ENCODE assay signal across 11 cellular contexts in the genomic region with DNA sequence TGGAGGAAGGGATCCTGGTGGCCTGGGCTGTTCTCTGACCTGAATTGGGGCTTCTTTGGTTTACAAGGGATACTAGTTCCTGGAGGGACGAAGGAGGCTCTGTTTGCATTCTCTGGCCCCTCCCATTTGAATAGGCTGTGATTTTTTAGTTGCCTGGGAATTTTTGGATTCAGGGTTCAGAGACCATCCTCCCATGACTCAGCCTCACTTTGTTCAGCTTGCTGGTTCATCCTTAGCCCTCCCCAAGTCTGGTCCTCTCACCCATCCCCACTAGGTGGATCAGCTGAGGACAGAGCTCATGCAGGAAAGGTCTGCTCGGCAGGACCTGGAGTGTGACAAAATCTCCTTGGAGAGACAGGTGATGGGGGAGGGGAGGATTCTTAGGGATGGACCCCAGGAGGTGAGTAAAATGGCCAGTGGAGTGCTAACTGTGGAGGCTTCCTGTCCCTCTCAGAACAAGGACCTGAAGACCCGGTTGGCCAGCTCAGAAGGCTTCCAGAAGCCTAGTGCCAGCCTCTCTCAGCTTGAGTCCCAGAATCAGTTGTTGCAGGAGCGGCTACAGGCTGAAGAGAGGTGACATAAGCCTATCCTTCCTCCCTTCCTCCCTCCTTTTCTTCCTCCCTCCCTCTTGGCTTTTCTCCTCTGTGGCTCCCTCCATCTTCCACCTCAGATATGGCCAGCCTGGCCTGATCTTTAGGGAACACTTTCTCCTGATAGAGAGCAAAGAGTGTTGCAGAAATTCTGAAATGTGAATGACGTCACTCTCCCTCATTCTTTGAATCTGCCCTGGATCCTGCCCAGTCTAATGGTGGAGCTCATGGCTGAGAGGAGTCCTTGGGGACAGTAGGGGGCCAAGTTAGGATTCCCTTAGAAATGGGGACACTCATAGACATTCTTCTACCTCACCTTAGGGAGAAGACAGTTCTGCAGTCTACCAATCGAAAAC. TPM values are rescaled to one million over a fixed set of nuclear protein-coding genes. Genes with fewer than 3 reads are reported as not detected.
DNase-seq lines count a peak whose midpoint lies in the region; ATAC-seq, FAIRE-seq and TF ChIP-seq lines count a peak whose summit lies in the region.
"Had no signal": no experiment of that assay in that cellular context is flagged by ENCODE, and none has a peak within 500 bp of the region (broad histone marks: within the 10 kb centered on the region; RNA-seq: fewer than 3 reads in every experiment).

No MANE protein-coding gene starts in this region.

- no peak overlapping the region for H3K23ac ChIP-seq in IMR-90 (ENCODE audit: low read depth, low read length)
- no peak overlapping the region for H3K23ac ChIP-seq in trophoblast cell (ENCODE audit: low read length)

- H3K4me2 ChIP-seq in IMR-90 (ENCODE audit: low read depth, low read length), result no peak overlapping the region
- no peak overlapping the region for H3K4me2 ChIP-seq in GM12878 (ENCODE audit: control insufficient read depth, insufficient read depth)
- H3K4me2 ChIP-seq in trophoblast cell (ENCODE audit: low read length), result no peak overlapping the region

- H3K9me3 ChIP-seq in IMR-90 (ENCODE audit: control insufficient read depth, insufficient read depth, low read length) (no peaks in the 10 kb centered on the region), GM12878 (replicated peaks; ENCODE audit: control insufficient read depth, insufficient read depth, low read length) (no peaks in the 10 kb centered on the region), trophoblast cell (ENCODE audit: insufficient read depth, low read depth, low read length) (no peaks in the 10 kb centered on the region)
- H3K9me3 ChIP-seq: SJCRH30 had no signal

- H3K27ac Mint-ChIP-seq in chondrocyte (ENCODE audit: unreplicated experiment), result no peak overlapping the region

- H2BK15ac ChIP-seq in IMR-90 (ENCODE audit: low read depth, low read length), result peak overlapping the region; percentile 47; the same call in 2 of the 3 replicates

- H3K4ac ChIP-seq in IMR-90 (ENCODE audit: low read depth, low read length) (peak overlapping the region; percentile 44), trophoblast cell (ENCODE audit: low read depth, low read length) (no peak overlapping the region)

- in situ Hi-C loops in IMR-90 (cut with MboI; ENCODE audit: low sequenced_read_pairs), result loop anchor here (10.0 kb wide), 1 partner anchor 199 kb away; no protein-coding TSS in a partner anchor
- in situ Hi-C loops in GM12878 (cut with MboI), result no loop called here

- H4K91ac ChIP-seq in IMR-90 (ENCODE audit: insufficient read depth, low read depth, low read length) (peak overlapping the region; percentile 68), trophoblast cell (ENCODE audit: low read depth, low read length) (no peak overlapping the region)

- no peaks in the 10 kb centered on the region for H3K9me3 Mint-ChIP-seq in chondrocyte (ENCODE audit: low read depth)
- H3K9me3 Mint-ChIP-seq: CD8-positive, alpha-beta memory T cell had no signal

- no peaks in the 10 kb centered on the region for H3K36me3 ChIP-seq in IMR-90 (ENCODE audit: control insufficient read depth, insufficient read depth, low read length)
- H3K36me3 ChIP-seq in GM12878 (ENCODE audit: control insufficient read depth in 2 of 2, insufficient read depth in 2 of 2, low read length in 1 of 2), result no peaks in the 10 kb centered on the region
- peaks cover 35 to 46% of the 10 kb centered on the region in 2 experiments for H3K36me3 ChIP-seq in trophoblast cell (ENCODE audit: control insufficient read depth in 1 of 2, insufficient read depth in 2 of 2, low read length in 2 of 2)
- H3K36me3 ChIP-seq: SJCRH30 had no signal

- H3K4me1 ChIP-seq in IMR-90 (ENCODE audit: control insufficient read depth, insufficient read depth, low read length) (peaks cover 22% of the 10 kb centered on the region), GM12878 (ENCODE audit: control insufficient read depth, insufficient read depth, low read length) (peaks cover 7% of the 10 kb centered on the region), trophoblast cell (ENCODE audit: control insufficient read depth in 1 of 2, insufficient read depth in 2 of 2, low read length in 2 of 2) (peaks cover 8 to 17% of the 10 kb centered on the region in 2 experiments)

- no peaks in the 10 kb centered on the region for H3K36me3 Mint-ChIP-seq in chondrocyte (ENCODE audit: low read depth)

- RAD21 ChIA-PET in GM12878 (lab: Charles Lee; ENCODE audit: unreplicated experiment), result interaction anchor here (1.4 kb wide), 1 partner anchor 91 kb away, joined by 7 read pairs; no protein-coding TSS in a partner anchor

- TF ChIP-seq POLR2A in IMR-90 (IDR thresholded peaks at IDR 0.05; ENCODE audit: low read depth, low read length), result no peak
- no peak for TF ChIP-seq POLR2A in GM12878 (IDR thresholded peaks at IDR 0.05; ENCODE audit: low read depth, low read length)

- H2BK20ac ChIP-seq in IMR-90 (ENCODE audit: low read depth, low read length), result peak overlapping the region; percentile 98

- no peaks in the 10 kb centered on the region for H3K27me3 Mint-ChIP-seq in chondrocyte (ENCODE audit: low read depth)
- H3K27me3 Mint-ChIP-seq: CD8-positive, alpha-beta memory T cell had no signal

- H3K9ac ChIP-seq in IMR-90 (ENCODE audit: low read depth, low read length) (no peak overlapping the region), GM12878 (ENCODE audit: control insufficient read depth, insufficient read depth, low read length) (no peak overlapping the region), trophoblast cell (ENCODE audit: low read length) (no peak overlapping the region)
- H3K9ac ChIP-seq: BLaER1 treated with 17β-estradiol and CSF1 and Interleukin-3, amounts not matched to agents 10 nM and 100 nM had no signal

- H3K4me1 Mint-ChIP-seq in chondrocyte (ENCODE audit: low read depth), result peaks cover 25% of the 10 kb centered on the region

- no peak overlapping the region for H2BK12ac ChIP-seq in trophoblast cell (ENCODE audit: low read length)

- H3K14ac ChIP-seq in IMR-90 (replicated peaks; ENCODE audit: low read depth, low read length) (peak overlapping the region; percentile 35; the same call in 1 of the 2 replicates), trophoblast cell (ENCODE audit: low read length) (no peak overlapping the region)

- H3K56ac ChIP-seq in IMR-90 (ENCODE audit: extremely low read depth, insufficient read depth, low read length), result no peak overlapping the region

- H4K20me1 ChIP-seq in IMR-90 (ENCODE audit: insufficient read depth, low read length) (peaks cover 4% of the 10 kb centered on the region; the same call in 1 of the 2 replicates), GM12878 (ENCODE audit: control insufficient read depth, insufficient read depth) (no peaks in the 10 kb centered on the region)

- no TSS peak for BruUV-seq in IMR-90 (replicated peaks; lab: Mats Ljungman, UMichigan)
- BruUV-seq in GM12878 (replicated peaks; lab: Mats Ljungman, UMichigan), result no TSS peak

- dilution Hi-C loops in IMR-90 (cut with HindIII; ENCODE audit: low sequenced_read_pairs, unreplicated experiment), result no loop called here

- H2AK5ac ChIP-seq in IMR-90 (ENCODE audit: low read depth, low read length) (peak overlapping the region; percentile 67), trophoblast cell (ENCODE audit: low read length) (peak overlapping the region; percentile 35)

- TF ChIP-seq RAD21 in IMR-90 (IDR thresholded peaks at IDR 0.05; ENCODE audit: low read length) (no peak), GM12878 (IDR thresholded peaks at IDR 0.05; ENCODE audit: insufficient read depth, low read depth, low read length) (no peak)

- H4K8ac ChIP-seq in IMR-90 (ENCODE audit: low read depth in 2 of 2, low read length in 2 of 2), result peak overlapping the region in 1 of 2 experiments; percentile 40; a peak in 2 of 4 replicates
- peak overlapping the region; percentile 13 for H4K8ac ChIP-seq in trophoblast cell (ENCODE audit: low read depth, low read length)

- H3K18ac ChIP-seq in IMR-90 (ENCODE audit: low read depth, low read length), result no peak overlapping the region
- H3K18ac ChIP-seq in trophoblast cell (ENCODE audit: low read length), result no peak overlapping the region

- no peaks in the 10 kb centered on the region for H3K79me2 ChIP-seq in GM12878 (ENCODE audit: control insufficient read depth, insufficient read depth, low read length)
- peaks cover 4% of the 10 kb centered on the region for H3K79me2 ChIP-seq in trophoblast cell (ENCODE audit: control insufficient read depth, insufficient read depth, low read length, poor library complexity)

- no peak overlapping the region for H3K4me3 Mint-ChIP-seq in chondrocyte (ENCODE audit: unreplicated experiment)

- no CpG with 5 or more reads among the region's 6 CpGs for WGBS in IMR-90 (ENCODE audit: extremely low coverage in 2 of 2, insufficient read length in 1 of 2), 2 experiments
- WGBS in GM12878 (ENCODE audit: insufficient coverage, insufficient replicate concordance, low lambda C conversion rate, missing lambda C conversion rate), result 70% methylated on average over 6 of the region's 6 CpGs
- no CpG with 5 or more reads among the region's 6 CpGs for WGBS in trophoblast cell (ENCODE audit: extremely low coverage, insufficient coverage, insufficient read length)

- ATAC-seq in IMR-90 (ENCODE audit: low read depth) (no peak), GM12878 (no peak)

- H3K79me1 ChIP-seq in IMR-90 (ENCODE audit: low read depth in 1 of 2, low read length in 2 of 2) (peaks cover 0 to 17% of the 10 kb centered on the region in 2 experiments; a peak in 2 of 4 replicates), trophoblast cell (ENCODE audit: low read length) (peaks cover 7% of the 10 kb centered on the region)

- POLR2A ChIA-PET in IMR-90 (lab: Charles Lee; ENCODE audit: unreplicated experiment) (no interaction called here), GM12878 (lab: Charles Lee) (no interaction called here)

- SMC1A ChIA-PET in GM12878 (lab: Charles Lee; ENCODE audit: uncharacterized antibody, unreplicated experiment), result interaction anchor here (0.6 to 1.4 kb wide), 3 partner anchors 91 to 301 kb away, joined by 3 to 5 read pairs (median 4); no protein-coding TSS in a partner anchor

- H3K9me1 ChIP-seq in IMR-90 (ENCODE audit: insufficient read depth, low read length), result peaks cover 22% of the 10 kb centered on the region

- H3K27ac ChIP-seq in IMR-90 (ENCODE audit: insufficient read depth, low read length), result no peak overlapping the region
- H3K27ac ChIP-seq in GM12878 (ENCODE audit: control insufficient read depth, insufficient read depth), result no peak overlapping the region
- no peak overlapping the region for H3K27ac ChIP-seq in trophoblast cell (ENCODE audit: low read depth, low read length)
- H3K27ac ChIP-seq: BLaER1 treated with 17β-estradiol and CSF1 and Interleukin-3, amounts not matched to agents 10 nM and 100 nM; SJCRH30 had no signal

- H2BK5ac ChIP-seq in IMR-90 (ENCODE audit: low read depth, low read length, poor library complexity, severe bottlenecking) (no peak overlapping the region), trophoblast cell (ENCODE audit: low read depth, low read length, poor library complexity) (no peak overlapping the region)

- intact Hi-C loops in IMR-90 (cut with micrococcal nuclease), result no loop called here
- intact Hi-C loops in GM12878 (cut with micrococcal nuclease; ENCODE audit: unreplicated experiment), result loop anchor here (2.0 kb wide), 2 partner anchors 199 to 301 kb away; no protein-coding TSS in a partner anchor

- H3K4me3 ChIP-seq in IMR-90 (ENCODE audit: insufficient read depth, low read depth, low read length), result no peak overlapping the region
- H3K4me3 ChIP-seq in GM12878, result no peak overlapping the region
- no peak overlapping the region for H3K4me3 ChIP-seq in trophoblast cell (ENCODE audit: low read depth, low read length)
- H3K4me3 ChIP-seq: BLaER1 treated with 17β-estradiol and CSF1 and Interleukin-3, amounts not matched to agents 10 nM and 100 nM; SJCRH30 had no signal

- peak; percentile 68 for DNase-seq in EH (ENCODE audit: low read depth)
- peak; percentile 50 for DNase-seq in IMR-90
- no peak for DNase-seq in GM12878 (ENCODE audit: low read depth, low spot score)
- DNase-seq in trophoblast cell, result no peak
- DNase-seq in stimulated activated CD4-positive, alpha-beta T cell treated with anti-CD3 and anti-CD28 coated beads, Interleukin-15, amount 100 ng/mL, for 24 hours, result no peak
- no peak for DNase-seq in chondrocyte (ENCODE audit: low spot score)
- no peak for DNase-seq in islet precursor cell
- DNase-seq: GF-D8 had no signal

- no peak; the same call in 1 of the 2 replicates for TF ChIP-seq CTCF in IMR-90 (conservative IDR thresholded peaks at IDR 0.05; ENCODE audit: low read depth, low read length)
- TF ChIP-seq CTCF in GM12878 (IDR thresholded peaks at IDR 0.05 in 2 of 3, conservative IDR thresholded peaks at IDR 0.05 in 1 of 3; ENCODE audit: control insufficient read depth in 2 of 3, extremely low read depth in 1 of 3, insufficient read depth in 1 of 3, low read depth in 3 of 3, low read length in 3 of 3), result no peak
- no peak for TF ChIP-seq CTCF in chondrocyte (IDR thresholded peaks at IDR 0.05)

- H2AK9ac ChIP-seq in IMR-90 (replicated peaks; ENCODE audit: low read depth, low read length, poor library complexity), result peak overlapping the region; percentile 47

- H2BK120ac ChIP-seq in IMR-90 (ENCODE audit: low read depth, low read length) (peak overlapping the region; percentile 82), trophoblast cell (ENCODE audit: insufficient read depth, low read length, poor library complexity) (no peak overlapping the region)

- peak overlapping the region; percentile 63 for H2AFZ ChIP-seq in IMR-90 (replicated peaks; ENCODE audit: low read length, poor library complexity)
- H2AFZ ChIP-seq in GM12878 (ENCODE audit: control insufficient read depth, low read depth, low read length), result no peak overlapping the region
- H2AFZ ChIP-seq in trophoblast cell (ENCODE audit: insufficient read depth, low read length, poor library complexity), result no peak overlapping the region

- CTCF ChIA-PET in IMR-90 (lab: Yijun Ruan, JAX) (interaction anchor here (0.6 to 1.1 kb wide), 2 partner anchors 95 to 133 kb away, joined by 3 read pairs; no protein-coding TSS in a partner anchor), GM12878 (lab: Yijun Ruan, JAX) (interaction anchor here (0.7 to 1.6 kb wide), 12 partner anchors 9 to 301 kb away, joined by 3 to 7 read pairs (median 3); no protein-coding TSS in a partner anchor)

- no peak for FAIRE-seq in GM12878 (lab: Jason Lieb, UNC)

- H4K12ac ChIP-seq in trophoblast cell (ENCODE audit: low read depth, low read length), result no peak overlapping the region

- H4K5ac ChIP-seq in IMR-90 (ENCODE audit: low read depth, low read length), result no peak overlapping the region

- H3K27me3 ChIP-seq in IMR-90 (ENCODE audit: control insufficient read depth, insufficient read depth, low read length), result no peaks in the 10 kb centered on the region
- H3K27me3 ChIP-seq in GM12878 (replicated peaks in 1 of 2; ENCODE audit: control insufficient read depth in 2 of 2, insufficient read depth in 2 of 2, low read length in 1 of 2), result no peaks in the 10 kb centered on the region; a peak in 1 of 4 replicates
- H3K27me3 ChIP-seq in trophoblast cell (ENCODE audit: insufficient read depth, low read length), result no peaks in the 10 kb centered on the region
- H3K27me3 ChIP-seq: SJCRH30 had no signal

- no peak for TF ChIP-seq EP300 in GM12878 (IDR thresholded peaks at IDR 0.05; ENCODE audit: borderline replicate concordance in 1 of 2, control insufficient read depth in 1 of 2, low read depth in 2 of 2, low read length in 2 of 2)

RNA-seq across cellular contexts. Expression of gene TUFT1, which starts 4.5 kb away (rescaled TPM):
- 30.3 and 33.3 TPM in 2 replicates for total RNA-seq in IMR-90 (2012; rRNA removed)
- 18.4 and 21.2 TPM in 2 replicates for polyA plus RNA-seq in IMR-90 (2012; rRNA removed)
- 9.3 and 11.8 TPM in 2 replicates for polyA plus RNA-seq in IMR-90 (2012; cell fraction: cytosol; rRNA removed)
- 21.8 and 50.3 TPM in 2 replicates for polyA plus RNA-seq in IMR-90 (2012; cell fraction: nucleus; rRNA removed; ENCODE audit: low replicate concordance)
- total RNA-seq in GM12878 (2013; cell fraction: nucleolus; rRNA removed), result not detected in 2 replicates
- total RNA-seq in GM12878 (2014; rRNA removed), result 2.7 and 4.3 TPM in 2 replicates
- 2.9 and 3.2 TPM in 2 replicates for total RNA-seq in GM12878 (2014; rRNA removed; fragmentation: Illumina TruSeq; extraction: Trizol)
- total RNA-seq in GM12878 (2021), result 2.6 and 4.1 TPM in 2 replicates
- polyA plus RNA-seq in GM12878 (2011; ENCODE audit: low read depth), result 0.83 TPM
- 0.08 TPM in 1 of 2 replicates, not detected in the other for polyA plus RNA-seq in GM12878 (2011; rRNA removed)
- 0.05 and 0.15 TPM in 2 replicates for polyA plus RNA-seq in GM12878 (2011; cell fraction: cytosol; rRNA removed)
- polyA plus RNA-seq in GM12878 (2011; cell fraction: nucleus; rRNA removed), result 0.10 TPM in 1 of 2 replicates, not detected in the other
- 1.6 and 1.9 TPM in 2 replicates for polyA plus RNA-seq in GM12878 (2012)
- polyA plus RNA-seq in GM12878 (2014; fragmentation: Illumina TruSeq; extraction: Trizol), result 3.6 and 4.0 TPM in 2 replicates
- 1 to 10 TPM; 3.7 to 4.3 TPM for polyA plus RNA-seq in GM12878 (2014; fragmentation: Nextera tagmentation; extraction: Ambion mirVana)
- 3.2 and 4.0 TPM in 2 replicates for polyA plus RNA-seq in GM12878 (2014; rRNA removed)
- 1 to 10 TPM; 2.2 to 2.8 TPM for polyA plus RNA-seq in GM12878 (2016; fragmentation: Nextera tagmentation; extraction: Ambion mirVana)
- polyA minus RNA-seq in GM12878 (2011; rRNA and poly(A)+ RNA removed), result 0.31 TPM in 1 of 2 replicates, not detected in the other
- polyA minus RNA-seq in GM12878 (2011; cell fraction: cytosol; rRNA and poly(A)+ RNA removed), result 0.42 TPM in 1 of 2 replicates, not detected in the other
- not detected in 2 replicates for polyA minus RNA-seq in GM12878 (2011; cell fraction: nucleus; rRNA and poly(A)+ RNA removed)
- polyA plus RNA-seq in trophoblast cell (2013), result 45.0 and 47.3 TPM in 2 replicates
- 15.2 to 33.0 TPM (median 30.5 TPM) in 3 replicates for total RNA-seq in chondrocyte

RNA-seq across cellular contexts. Expression of gene CGN, which starts 24.4 kb away (rescaled TPM):
- total RNA-seq in IMR-90 (2012; rRNA removed) (0.28 and 0.36 TPM in 2 replicates), GM12878 (2014; rRNA removed) (2.9 and 3.9 TPM in 2 replicates), GM12878 (2014; rRNA removed; fragmentation: Illumina TruSeq; extraction: Trizol) (2.7 and 3.0 TPM in 2 replicates), GM12878 (2021) (6.5 and 6.6 TPM in 2 replicates), chondrocyte (0.95 to 1.2 TPM (median 1.0 TPM) in 3 replicates)
- polyA plus RNA-seq in IMR-90 (2012; rRNA removed) (0.34 and 0.36 TPM in 2 replicates), GM12878 (2011; rRNA removed) (0.11 and 0.20 TPM in 2 replicates), GM12878 (2014; fragmentation: Illumina TruSeq; extraction: Trizol) (6.0 and 6.5 TPM in 2 replicates), GM12878 (2014; fragmentation: Nextera tagmentation; extraction: Ambion mirVana) (1 to 10 TPM in 1 of 2 experiments, under 1 TPM in 1; 0.47 to 1.8 TPM), GM12878 (2014; rRNA removed) (3.8 and 3.9 TPM in 2 replicates), GM12878 (2016; fragmentation: Nextera tagmentation; extraction: Ambion mirVana) (1 to 10 TPM; 4.1 to 5.0 TPM)
- polyA plus RNA-seq in IMR-90 (2012; cell fraction: cytosol; rRNA removed), result 0.10 and 0.20 TPM in 2 replicates
- 0.84 and 1.3 TPM in 2 replicates for polyA plus RNA-seq in IMR-90 (2012; cell fraction: nucleus; rRNA removed; ENCODE audit: low replicate concordance)
- 1.6 and 4.0 TPM in 2 replicates for total RNA-seq in GM12878 (2013; cell fraction: nucleolus; rRNA removed)
- 0.96 TPM for polyA plus RNA-seq in GM12878 (2011; ENCODE audit: low read depth)
- polyA plus RNA-seq in GM12878 (2011; cell fraction: cytosol; rRNA removed), result 0.01 and 0.10 TPM in 2 replicates
- 0.31 and 0.82 TPM in 2 replicates for polyA plus RNA-seq in GM12878 (2011; cell fraction: nucleus; rRNA removed)
- polyA plus RNA-seq in GM12878 (2012), result 1.7 and 1.8 TPM in 2 replicates
- 0.31 TPM in 1 of 2 replicates, not detected in the other for polyA minus RNA-seq in GM12878 (2011; rRNA and poly(A)+ RNA removed)
- not detected in 2 replicates for polyA minus RNA-seq in GM12878 (2011; cell fraction: cytosol; rRNA and poly(A)+ RNA removed)
- polyA minus RNA-seq in GM12878 (2011; cell fraction: nucleus; rRNA and poly(A)+ RNA removed), result 0.12 and 0.67 TPM in 2 replicates
- polyA plus RNA-seq in trophoblast cell (2013), result 22.2 and 24.0 TPM in 2 replicates

Comparison
In these comparisons a context has a peak if more than half of its experiments do, and no peak if none do; other contexts are left out.
1. DNase-seq: peak in EH (single experiment) and IMR-90 (single experiment); none in GM12878 (single experiment), trophoblast cell (0 of 2), stimulated activated CD4-positive, alpha-beta T cell treated with anti-CD3 and anti-CD28 coated beads, Interleukin-15, amount 100 ng/mL, for 24 hours (single experiment), chondrocyte (single experiment) and islet precursor cell (single experiment).